21 cellular contexts compared by ENCODE assay signal in genomic region chr15:98771444-98772059, GRCh38.
DNase-seq lines count a peak whose midpoint lies in the region; ATAC-seq, FAIRE-seq and TF ChIP-seq lines count a peak whose summit lies in the region.
"Had no signal": no experiment of that assay in that cellular context is flagged by ENCODE, and none has a peak within 500 bp of the region (broad histone marks: within the 10 kb centered on the region; RNA-seq: fewer than 3 reads in every experiment).

No MANE protein-coding gene starts in this region.

- no peak for FAIRE-seq in A549 (lab: Jason Lieb, UNC)
- FAIRE-seq: bronchial epithelial cell had no signal

- TF ChIP-seq EP300 in A549 (IDR thresholded peaks at IDR 0.05), result no peak

- no peaks in the 10 kb centered on the region for H3K9me3 Mint-ChIP-seq in WTC11
- H3K9me3 Mint-ChIP-seq in activated T-helper 1 cell treated with anti-CD3 and anti-CD28 coated beads, Interleukin-12 subunit alpha, Interleukin-12 subunit beta, Interleukin-2, Interleukin-4 antibody, amounts not matched to agents 30 ng/mL and 10 ng/mL and 1 ng/mL, durations not matched to agents 14 hours and 24 hours and 36 hours, result no peaks in the 10 kb centered on the region
- H3K9me3 Mint-ChIP-seq: activated CD8-positive, alpha-beta T cell treated with anti-CD3 and anti-CD28 coated beads for 36 hours; activated naive CD8-positive, alpha-beta T cell treated with anti-CD3 and anti-CD28 coated beads, Interleukin-2, amount 10 ng/mL, durations not matched to agents 7 days and 5 days; activated T-cell treated with anti-CD3 and anti-CD28 coated beads, Interleukin-2, amount 50 U/mL, for 4 hours; CD8-positive, alpha-beta T cell had no signal

- WGBS in A549 (ENCODE audit: missing lambda C conversion rate), result 74% methylated on average over 6 of the region's 6 CpGs

- no peak for TF ChIP-seq POLR2A in A549 (IDR thresholded peaks at IDR 0.05; ENCODE audit: low read length)

- TF ChIP-seq CTCF in A549 (IDR thresholded peaks at IDR 0.05) (no peak), WTC11 (IDR thresholded peaks at IDR 0.05) (no peak)

- H3K4me3 ChIP-seq in A549 (no peak overlapping the region), HUES48 (ENCODE audit: low read depth, low read length) (no peak overlapping the region)
- H3K4me3 ChIP-seq: vagina had no signal

- H3K4me1 ChIP-seq in A549, result peaks cover 77% of the 10 kb centered on the region
- H3K4me1 ChIP-seq in HUES48 (ENCODE audit: control insufficient read depth, insufficient read depth, low read length), result peaks cover 78% of the 10 kb centered on the region

- POLR2A ChIA-PET in A549 (lab: Yijun Ruan, JAX), result interaction anchor here (0.6 to 0.9 kb wide), 2 partner anchors 11 to 78 kb away, joined by 3 to 4 read pairs; no protein-coding TSS in a partner anchor
- POLR2A ChIA-PET in WTC11 (lab: Charles Lee), result no interaction called here

- H3K9me3 ChIP-seq in A549 (no peaks in the 10 kb centered on the region), HUES48 (ENCODE audit: control insufficient read depth, insufficient read depth, low read length) (no peaks in the 10 kb centered on the region)
- H3K9me3 ChIP-seq: vagina had no signal

- no peaks in the 10 kb centered on the region for H3K36me3 Mint-ChIP-seq in WTC11
- no peaks in the 10 kb centered on the region for H3K36me3 Mint-ChIP-seq in activated T-helper 1 cell treated with anti-CD3 and anti-CD28 coated beads, Interleukin-12 subunit alpha, Interleukin-12 subunit beta, Interleukin-2, Interleukin-4 antibody, amounts not matched to agents 30 ng/mL and 10 ng/mL and 1 ng/mL, durations not matched to agents 14 hours and 24 hours and 36 hours (ENCODE audit: low read depth)
- H3K36me3 Mint-ChIP-seq: activated naive CD8-positive, alpha-beta T cell treated with anti-CD3 and anti-CD28 coated beads, Interleukin-2, amount 10 ng/mL, durations not matched to agents 7 days and 5 days; CD8-positive, alpha-beta T cell had no signal

- ATAC-seq in A549 (peak in 1 of 2 experiments; percentile 48; a peak in 3 of 6 replicates), WTC11 (no peak)
- ATAC-seq: activated CD8-positive, alpha-beta T cell treated with anti-CD3 and anti-CD28 coated beads for 36 hours; CD8-positive, alpha-beta T cell had no signal

- no peak overlapping the region for H3K4me3 Mint-ChIP-seq in WTC11
- no peak overlapping the region for H3K4me3 Mint-ChIP-seq in activated T-helper 1 cell treated with anti-CD3 and anti-CD28 coated beads, Interleukin-12 subunit alpha, Interleukin-12 subunit beta, Interleukin-2, Interleukin-4 antibody, amounts not matched to agents 30 ng/mL and 10 ng/mL and 1 ng/mL, durations not matched to agents 14 hours and 24 hours and 36 hours
- H3K4me3 Mint-ChIP-seq: activated CD8-positive, alpha-beta T cell treated with anti-CD3 and anti-CD28 coated beads for 36 hours; activated naive CD8-positive, alpha-beta T cell treated with anti-CD3 and anti-CD28 coated beads, Interleukin-2, amount 10 ng/mL, durations not matched to agents 7 days and 5 days; activated T-cell treated with anti-CD3 and anti-CD28 coated beads, Interleukin-2, amount 50 U/mL, for 4 hours; CD8-positive, alpha-beta T cell had no signal

- no peak overlapping the region for H3K9ac ChIP-seq in HUES48 (ENCODE audit: low read depth, low read length)

- no peaks in the 10 kb centered on the region for H3K27me3 Mint-ChIP-seq in WTC11 (ENCODE audit: low read depth)
- H3K27me3 Mint-ChIP-seq in activated T-helper 1 cell treated with anti-CD3 and anti-CD28 coated beads, Interleukin-12 subunit alpha, Interleukin-12 subunit beta, Interleukin-2, Interleukin-4 antibody, amounts not matched to agents 30 ng/mL and 10 ng/mL and 1 ng/mL, durations not matched to agents 14 hours and 24 hours and 36 hours (ENCODE audit: insufficient read depth), result peaks cover 2% of the 10 kb centered on the region
- H3K27me3 Mint-ChIP-seq: activated CD8-positive, alpha-beta T cell treated with anti-CD3 and anti-CD28 coated beads for 36 hours; activated naive CD8-positive, alpha-beta T cell treated with anti-CD3 and anti-CD28 coated beads, Interleukin-2, amount 10 ng/mL, durations not matched to agents 7 days and 5 days had no signal

- no peaks in the 10 kb centered on the region for H3K36me3 ChIP-seq in HUES48 (ENCODE audit: control insufficient read depth, insufficient read depth, low read length)
- H3K36me3 ChIP-seq: vagina, WERI-Rb-1 had no signal

- DNase-seq in A549 (ENCODE audit: low read depth in 1 of 2, low spot score in 1 of 2) (no peak), WTC11 (ENCODE audit: low spot score) (no peak), kidney tubule cell (ENCODE audit: low spot score) (peak; percentile 42), COLO668 (lab: John Stamatoyannopoulos, UW; ENCODE audit: unreplicated experiment) (no peak), activated T-cell treated with anti-CD3 and anti-CD28 coated beads for 4 hours (no peak)
- no peak for DNase-seq in activated T-helper 1 cell treated with anti-CD3 and anti-CD28 coated beads, Interleukin-12 subunit alpha, Interleukin-12 subunit beta, Interleukin-2, Interleukin-4 antibody, amounts not matched to agents 30 ng/mL and 10 ng/mL and 1 ng/mL, durations not matched to agents 14 hours and 24 hours and 36 hours (ENCODE audit: low spot score)
- no peak for DNase-seq in stimulated activated CD4-positive, alpha-beta T cell treated with anti-CD3 and anti-CD28 coated beads, Interleukin-15, amount 100 ng/mL, for 24 hours
- DNase-seq: activated CD8-positive, alpha-beta T cell treated with anti-CD3 and anti-CD28 coated beads for 36 hours; activated naive CD8-positive, alpha-beta T cell treated with anti-CD3 and anti-CD28 coated beads, Interleukin-2, amount 10 ng/mL, durations not matched to agents 7 days and 5 days; activated T-cell treated with anti-CD3 and anti-CD28 coated beads, Interleukin-2, amount 50 U/mL, for 4 hours; CD8-positive, alpha-beta T cell; DMS79 treated with DMSO at 0.1 percent for 48 hours; KBM-7; NCI-H1048; NCI-H2029 treated with DMSO at 0.1 percent for 48 hours; NK-92 treated with Interleukin-12 subunit alpha and Interleukin-12 subunit beta, amount 100 ng/mL, for 24 hours; SW 1271; WERI-Rb-1 had no signal

- peak overlapping the region; percentile 66; the same call in 1 of the 2 replicates for H3K27ac Mint-ChIP-seq in WTC11
- H3K27ac Mint-ChIP-seq in activated T-helper 1 cell treated with anti-CD3 and anti-CD28 coated beads, Interleukin-12 subunit alpha, Interleukin-12 subunit beta, Interleukin-2, Interleukin-4 antibody, amounts not matched to agents 30 ng/mL and 10 ng/mL and 1 ng/mL, durations not matched to agents 14 hours and 24 hours and 36 hours, result no peak overlapping the region
- H3K27ac Mint-ChIP-seq: activated CD8-positive, alpha-beta T cell treated with anti-CD3 and anti-CD28 coated beads for 36 hours; activated naive CD8-positive, alpha-beta T cell treated with anti-CD3 and anti-CD28 coated beads, Interleukin-2, amount 10 ng/mL, durations not matched to agents 7 days and 5 days; CD8-positive, alpha-beta T cell had no signal

- CTCF ChIA-PET in A549 (lab: Yijun Ruan, JAX) (interaction anchor here (0.9 to 8.4 kb wide), 5 partner anchors 9 to 299 kb away, joined by 3 to 80 read pairs (median 5); no protein-coding TSS in a partner anchor), WTC11 (lab: Charles Lee) (interaction anchor here (1.4 kb wide), 1 partner anchor 119 kb away, joined by 3 read pairs; no protein-coding TSS in a partner anchor)

- peaks cover 87% of the 10 kb centered on the region for H3K4me1 Mint-ChIP-seq in WTC11
- H3K4me1 Mint-ChIP-seq in activated T-helper 1 cell treated with anti-CD3 and anti-CD28 coated beads, Interleukin-12 subunit alpha, Interleukin-12 subunit beta, Interleukin-2, Interleukin-4 antibody, amounts not matched to agents 30 ng/mL and 10 ng/mL and 1 ng/mL, durations not matched to agents 14 hours and 24 hours and 36 hours (ENCODE audit: low read depth), result peaks cover 12% of the 10 kb centered on the region

- H3K4me2 ChIP-seq in A549, result peak overlapping the region; percentile 21

- peak in 1 of 2 experiments; percentile 22; a peak in 1 of 5 replicates for TF ChIP-seq RAD21 in A549 (conservative IDR thresholded peaks at IDR 0.05 in 1 of 2, IDR thresholded peaks at IDR 0.05 in 1 of 2)

- H3K27ac ChIP-seq in A549 (0 out of 6 replicates have a peak overlapping the region, but pooled peaks of 1 of the 2 experiments have one; percentile 0), HUES48 (ENCODE audit: low read depth, low read length) (peak overlapping the region; percentile 24)
- H3K27ac ChIP-seq: vagina, WERI-Rb-1 had no signal

- intact Hi-C loops in activated T-helper 1 cell treated with anti-CD3 and anti-CD28 coated beads, Interleukin-12 subunit alpha, Interleukin-12 subunit beta, Interleukin-2, Interleukin-4 antibody, amounts not matched to agents 30 ng/mL and 10 ng/mL and 1 ng/mL, durations not matched to agents 14 hours and 24 hours and 36 hours (cut with micrococcal nuclease), result no loop called here

- no peaks in the 10 kb centered on the region for H3K27me3 ChIP-seq in HUES48 (ENCODE audit: control insufficient read depth, insufficient read depth, low read length)
- H3K27me3 ChIP-seq: vagina had no signal

TF ChIP-seq in A549, 52 proteins besides CTCF, POLR2A, EP300 and RAD21 (continues in another document):
- no peak for TF ChIP-seq HES2 (IDR thresholded peaks at IDR 0.05)
- TF ChIP-seq EHF (CRISPR knock-in tag; IDR thresholded peaks at IDR 0.05), result no peak
- TF ChIP-seq FOSB (CRISPR knock-in tag; IDR thresholded peaks at IDR 0.05), result no peak
- no peak for TF ChIP-seq MAFK (IDR thresholded peaks at IDR 0.05; ENCODE audit: partially characterized antibody)
- TF ChIP-seq SREBF2 (IDR thresholded peaks at IDR 0.05), result no peak
- TF ChIP-seq FOXS1 (CRISPR knock-in tag; IDR thresholded peaks at IDR 0.05), result no peak
- TF ChIP-seq HOXB13 (CRISPR knock-in tag; IDR thresholded peaks at IDR 0.05; ENCODE audit: low read depth), result no peak
- no peak for TF ChIP-seq ZFP36 (IDR thresholded peaks at IDR 0.05; ENCODE audit: borderline replicate concordance, partially characterized antibody)

TF ChIP-seq in WTC11, 78 proteins besides CTCF, POLR2A, EP300 and RAD21 (continues in another document):
- TF ChIP-seq ETV6 (CRISPR knock-in tag; IDR thresholded peaks at IDR 0.05) (no peak), ESRRA (CRISPR knock-in tag; IDR thresholded peaks at IDR 0.05; ENCODE audit: borderline replicate concordance) (no peak), NR2C2 (CRISPR knock-in tag; IDR thresholded peaks at IDR 0.05) (no peak), USF1 (CRISPR knock-in tag; IDR thresholded peaks at IDR 0.05) (no peak), ZMAT4 (CRISPR knock-in tag; IDR thresholded peaks at IDR 0.05) (no peak)
